1 cellular context compared by ENCODE assay signal in the genomic region with DNA sequence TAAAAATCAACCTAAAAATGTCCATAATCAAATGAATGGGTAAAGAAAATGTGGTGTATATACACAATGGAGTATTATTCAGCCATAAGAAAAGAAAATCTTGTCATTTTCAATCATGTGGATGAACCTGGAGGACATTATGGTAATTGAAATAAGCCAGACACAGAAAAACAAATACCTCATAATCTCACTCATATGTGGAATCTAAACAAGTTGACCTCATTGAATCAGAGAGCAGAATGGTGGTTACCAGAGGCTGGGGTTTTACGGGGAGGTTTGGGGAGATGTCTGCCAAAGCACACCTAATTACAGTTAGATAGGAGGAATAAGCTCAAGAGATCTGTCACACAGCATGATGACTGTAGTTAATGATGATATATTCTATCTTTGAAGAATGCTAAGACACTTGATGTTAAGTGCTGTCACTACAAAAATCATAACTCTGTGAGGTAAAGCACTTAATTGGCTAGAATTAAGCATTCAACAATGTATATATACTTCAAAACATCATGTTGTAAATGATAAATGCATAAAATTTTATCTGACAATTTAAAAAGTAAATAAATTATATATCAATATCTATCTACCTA.
TF ChIP-seq lines count a peak whose summit lies in the region.

No MANE protein-coding gene starts in this region.

TF ChIP-seq in HCT116, 20 proteins besides CTCF, POLR2A, EP300 and RAD21 (continued from another document):
- TF ChIP-seq, protein P1, sequence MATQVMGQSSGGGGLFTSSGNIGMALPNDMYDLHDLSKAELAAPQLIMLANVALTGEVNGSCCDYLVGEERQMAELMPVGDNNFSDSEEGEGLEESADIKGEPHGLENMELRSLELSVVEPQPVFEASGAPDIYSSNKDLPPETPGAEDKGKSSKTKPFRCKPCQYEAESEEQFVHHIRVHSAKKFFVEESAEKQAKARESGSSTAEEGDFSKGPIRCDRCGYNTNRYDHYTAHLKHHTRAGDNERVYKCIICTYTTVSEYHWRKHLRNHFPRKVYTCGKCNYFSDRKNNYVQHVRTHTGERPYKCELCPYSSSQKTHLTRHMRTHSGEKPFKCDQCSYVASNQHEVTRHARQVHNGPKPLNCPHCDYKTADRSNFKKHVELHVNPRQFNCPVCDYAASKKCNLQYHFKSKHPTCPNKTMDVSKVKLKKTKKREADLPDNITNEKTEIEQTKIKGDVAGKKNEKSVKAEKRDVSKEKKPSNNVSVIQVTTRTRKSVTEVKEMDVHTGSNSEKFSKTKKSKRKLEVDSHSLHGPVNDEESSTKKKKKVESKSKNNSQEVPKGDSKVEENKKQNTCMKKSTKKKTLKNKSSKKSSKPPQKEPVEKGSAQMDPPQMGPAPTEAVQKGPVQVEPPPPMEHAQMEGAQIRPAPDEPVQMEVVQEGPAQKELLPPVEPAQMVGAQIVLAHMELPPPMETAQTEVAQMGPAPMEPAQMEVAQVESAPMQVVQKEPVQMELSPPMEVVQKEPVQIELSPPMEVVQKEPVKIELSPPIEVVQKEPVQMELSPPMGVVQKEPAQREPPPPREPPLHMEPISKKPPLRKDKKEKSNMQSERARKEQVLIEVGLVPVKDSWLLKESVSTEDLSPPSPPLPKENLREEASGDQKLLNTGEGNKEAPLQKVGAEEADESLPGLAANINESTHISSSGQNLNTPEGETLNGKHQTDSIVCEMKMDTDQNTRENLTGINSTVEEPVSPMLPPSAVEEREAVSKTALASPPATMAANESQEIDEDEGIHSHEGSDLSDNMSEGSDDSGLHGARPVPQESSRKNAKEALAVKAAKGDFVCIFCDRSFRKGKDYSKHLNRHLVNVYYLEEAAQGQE (IDR thresholded peaks at IDR 0.05; ENCODE audit: low read depth): no peak
- no peak for TF ChIP-seq JUND (IDR thresholded peaks at IDR 0.05)
- no peak for TF ChIP-seq SP1 (IDR thresholded peaks at IDR 0.05; ENCODE audit: low read depth)
- no peak for TF ChIP-seq SIN3A (IDR thresholded peaks at IDR 0.05; ENCODE audit: low read depth)
- no peak for TF ChIP-seq CEBPB (IDR thresholded peaks at IDR 0.05; ENCODE audit: low read depth)
